Comparison of ENCODE assay signal across 8 cellular contexts in the genomic region with DNA sequence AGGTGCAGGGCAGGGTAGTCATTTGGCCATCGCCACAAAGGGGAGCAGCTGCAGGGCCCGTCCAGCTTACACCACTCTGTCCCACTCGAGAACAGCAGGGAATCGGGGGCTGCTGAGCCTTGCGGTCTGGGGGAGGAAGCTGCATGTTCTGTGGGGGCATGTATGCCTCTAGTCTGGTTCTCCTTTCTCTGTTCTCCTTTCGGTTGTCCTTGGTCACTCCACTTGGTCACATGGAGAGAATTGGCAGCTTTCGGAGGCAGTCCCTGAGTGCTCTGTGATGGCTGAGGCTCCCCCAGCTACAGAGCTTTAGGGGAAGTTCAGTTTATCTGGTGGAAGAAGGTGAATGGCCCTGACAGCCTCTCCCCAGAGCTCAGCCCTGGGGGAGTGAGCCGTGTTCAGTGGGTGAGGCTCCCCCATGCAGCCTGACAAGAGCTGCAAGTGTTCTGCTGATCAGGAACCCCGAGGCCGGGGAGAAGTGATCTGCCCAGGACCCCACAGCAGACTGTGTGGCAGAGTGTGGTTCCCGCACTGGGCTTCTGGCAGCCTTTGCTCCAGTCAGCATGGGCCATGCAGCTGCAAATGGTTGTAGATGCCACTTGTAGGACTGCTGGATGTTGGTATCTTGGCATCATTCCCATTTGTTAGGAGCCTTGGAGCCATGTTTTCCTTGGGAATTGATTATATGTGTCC. TPM values are rescaled to one million over a fixed set of nuclear protein-coding genes. Genes with fewer than 3 reads are reported as not detected.
DNase-seq lines count a peak whose midpoint lies in the region; ATAC-seq and TF ChIP-seq lines count a peak whose summit lies in the region.

No MANE protein-coding gene starts in this region.

- ATAC-seq in GM19463 (IDR thresholded peaks at IDR 0.05; ENCODE audit: unreplicated experiment) (peak; percentile 95), HG03469 (IDR thresholded peaks at IDR 0.05; ENCODE audit: unreplicated experiment) (peak; percentile 79)

- peak overlapping the region; percentile 37 for H3K4me3 ChIP-seq in GM12864 (ENCODE audit: low read depth, low read length)
- H3K4me3 ChIP-seq in mononuclear cell (ENCODE audit: low read length), result peak overlapping the region; percentile 15

- TF ChIP-seq CTCF in GM12864 (IDR thresholded peaks at IDR 0.05; ENCODE audit: low read depth, low read length, missing control alignments), result no peak

- peak overlapping the region; percentile 56 for H3K27ac Mint-ChIP-seq in activated T-helper 2 cell treated with anti-CD3 and anti-CD28 coated beads, Interferon-gamma antibody, Interleukin-2, Interleukin-4, amounts not matched to agents 10 μg/mL and 5 μg/mL and 100 μg/mL, durations not matched to agents 14 hours and 24 hours and 36 hours

- H3K9me3 Mint-ChIP-seq in activated T-helper 2 cell treated with anti-CD3 and anti-CD28 coated beads, Interferon-gamma antibody, Interleukin-2, Interleukin-4, amounts not matched to agents 10 μg/mL and 5 μg/mL and 100 μg/mL, durations not matched to agents 14 hours and 24 hours and 36 hours, result no peaks in the 10 kb centered on the region

- H3K27me3 Mint-ChIP-seq in activated T-helper 2 cell treated with anti-CD3 and anti-CD28 coated beads, Interferon-gamma antibody, Interleukin-2, Interleukin-4, amounts not matched to agents 10 μg/mL and 5 μg/mL and 100 μg/mL, durations not matched to agents 14 hours and 24 hours and 36 hours (ENCODE audit: low read depth), result peaks cover 10% of the 10 kb centered on the region

- H3K27me3 ChIP-seq in mononuclear cell (ENCODE audit: insufficient read depth, low read length), result no peaks in the 10 kb centered on the region

- intact Hi-C loops in activated T-helper 2 cell treated with anti-CD3 and anti-CD28 coated beads, Interferon-gamma antibody, Interleukin-2, Interleukin-4, amounts not matched to agents 10 μg/mL and 5 μg/mL and 100 μg/mL, durations not matched to agents 14 hours and 24 hours and 36 hours (cut with micrococcal nuclease), result no loop called here

- peaks cover 23% of the 10 kb centered on the region for H3K4me1 Mint-ChIP-seq in activated T-helper 2 cell treated with anti-CD3 and anti-CD28 coated beads, Interferon-gamma antibody, Interleukin-2, Interleukin-4, amounts not matched to agents 10 μg/mL and 5 μg/mL and 100 μg/mL, durations not matched to agents 14 hours and 24 hours and 36 hours (ENCODE audit: low read depth)

- H3K9me3 ChIP-seq in mononuclear cell (ENCODE audit: low read depth, low read length), result no peaks in the 10 kb centered on the region

- no peaks in the 10 kb centered on the region for H3K36me3 Mint-ChIP-seq in activated T-helper 2 cell treated with anti-CD3 and anti-CD28 coated beads, Interferon-gamma antibody, Interleukin-2, Interleukin-4, amounts not matched to agents 10 μg/mL and 5 μg/mL and 100 μg/mL, durations not matched to agents 14 hours and 24 hours and 36 hours (ENCODE audit: low read depth)

- peak; percentile 92 for DNase-seq in GM12864 (ENCODE audit: low read depth)
- no peak for DNase-seq in activated T-helper 2 cell treated with anti-CD3 and anti-CD28 coated beads, Interferon-gamma antibody, Interleukin-2, Interleukin-4, amounts not matched to agents 10 μg/mL and 5 μg/mL and 100 μg/mL, durations not matched to agents 14 hours and 24 hours and 36 hours (ENCODE audit: low spot score)
- no peak for DNase-seq in kidney tubule cell (ENCODE audit: low spot score)
- no peak for DNase-seq in NK-92 treated with Interleukin-12 subunit alpha and Interleukin-12 subunit beta, amount 100 ng/mL, for 24 hours (lab: John Stamatoyannopoulos, UW)
- no peak for DNase-seq in NCI-H2171 treated with DMSO at 0.1 percent for 48 hours (lab: John Stamatoyannopoulos, UW)

- peaks cover 60% of the 10 kb centered on the region for H3K4me1 ChIP-seq in mononuclear cell (ENCODE audit: insufficient read depth, low read length)

- peak overlapping the region; percentile 61 for H3K4me3 Mint-ChIP-seq in activated T-helper 2 cell treated with anti-CD3 and anti-CD28 coated beads, Interferon-gamma antibody, Interleukin-2, Interleukin-4, amounts not matched to agents 10 μg/mL and 5 μg/mL and 100 μg/mL, durations not matched to agents 14 hours and 24 hours and 36 hours (ENCODE audit: low read depth)

RNA-seq across cellular contexts. Expression of a gene that starts 22.3 kb away (rescaled TPM):
- total RNA-seq in activated T-helper 2 cell treated with anti-CD3 and anti-CD28 coated beads, Interferon-gamma antibody, Interleukin-2, Interleukin-4, amounts not matched to agents 10 μg/mL and 5 μg/mL and 100 μg/mL, durations not matched to agents 14 hours and 24 hours and 36 hours, result 0.07 and 0.25 TPM in 2 replicates
- 2.6 TPM for total RNA-seq in mononuclear cell
